23 cellular contexts compared by ENCODE assay signal in genomic region chr2:129431881-129432280, GRCh38.
"Had no signal": no experiment of that assay in that cellular context is flagged by ENCODE, and none has a peak within 500 bp of the region (broad histone marks: within the 10 kb centered on the region; RNA-seq: fewer than 3 reads in every experiment).

No MANE protein-coding gene starts in this region.

- DNase-seq: dermis blood vessel endothelial cell; dorsolateral prefrontal cortex; effector CD4-positive, alpha-beta T cell; effector memory CD4-positive, alpha-beta T cell; foreskin keratinocyte; gastrocnemius medialis; glutamatergic neuron; head of caudate nucleus; heart right ventricle; hippocampal formation; immature natural killer cell; islet precursor cell; left cardiac atrium; left lung; left ventricle myocardium superior; lower lobe of right lung; mesenchymal stem cell; mucosa of descending colon had no signal

- H3K27ac ChIP-seq: coronary artery, dorsolateral prefrontal cortex, esophagus muscularis mucosa, foreskin keratinocyte, gastrocnemius medialis, heart right ventricle, left lung, lower lobe of right lung had no signal

- H3K9me3 ChIP-seq: esophagus muscularis mucosa, gastrocnemius medialis, heart right ventricle, left lung, lower lobe of right lung, mucosa of descending colon had no signal

- H3K27ac Mint-ChIP-seq: immature natural killer cell, mesothelial cell of epicardium had no signal

- H3K4me3 Mint-ChIP-seq: immature natural killer cell, mesothelial cell of epicardium had no signal

- H3K36me3 ChIP-seq: esophagus muscularis mucosa, gastrocnemius medialis, heart right ventricle, left lung, lower lobe of right lung had no signal

- H3K4me1 ChIP-seq: esophagus muscularis mucosa, foreskin keratinocyte, gastrocnemius medialis, heart right ventricle, left lung, lower lobe of right lung had no signal

- H3K36me3 Mint-ChIP-seq: immature natural killer cell, mesothelial cell of epicardium had no signal

- ATAC-seq: foreskin keratinocyte, gastrocnemius medialis, left cardiac atrium, left lung, left ventricle myocardium superior, mucosa of descending colon had no signal

- H3K27me3 ChIP-seq: gastrocnemius medialis, left lung had no signal

- FAIRE-seq: colon, endothelial cell of umbilical vein had no signal

- H3K4me3 ChIP-seq: coronary artery, dorsolateral prefrontal cortex, esophagus muscularis mucosa, gastrocnemius medialis, heart right ventricle, left lung, lower lobe of right lung, mucosa of descending colon had no signal

- H3K4me1 Mint-ChIP-seq: immature natural killer cell had no signal
